In the genomic region with DNA sequence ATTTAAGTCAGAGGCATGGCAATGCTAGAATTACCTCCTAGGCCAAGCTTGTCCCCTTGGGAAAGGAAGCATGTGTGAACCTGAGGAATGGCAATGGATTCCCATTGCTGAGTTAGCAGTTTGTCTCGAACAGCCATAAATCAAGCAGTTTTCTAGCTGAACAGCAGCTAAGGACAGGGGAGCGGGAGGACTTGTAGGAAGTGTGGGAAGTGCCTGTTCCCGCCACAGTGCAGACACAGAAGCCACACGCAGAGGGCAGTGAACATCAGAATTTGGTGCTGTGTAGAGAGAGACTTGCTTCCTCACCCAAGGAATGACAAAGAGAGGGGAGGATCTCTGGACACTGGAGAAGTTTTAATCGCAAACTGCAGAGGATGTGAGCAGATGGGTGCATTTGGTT, we compare ENCODE assay signal across 11 cellular contexts. TPM values are rescaled to one million over a fixed set of nuclear protein-coding genes. Genes with fewer than 3 reads are reported as not detected.
A peak's percentile ranks its signal among the peaks of the same experiment; 100 is the strongest.
DNase-seq lines count a peak whose midpoint lies in the region; ATAC-seq, FAIRE-seq and TF ChIP-seq lines count a peak whose summit lies in the region.
"Had no signal": no experiment of that assay in that cellular context is flagged by ENCODE, and none has a peak within 500 bp of the region (broad histone marks: within the 10 kb centered on the region; RNA-seq: fewer than 3 reads in every experiment).

No MANE protein-coding gene starts in this region.

- no peak overlapping the region for H2AFZ ChIP-seq in IMR-90 (replicated peaks; ENCODE audit: low read length, poor library complexity)
- H2AFZ ChIP-seq in K562 (ENCODE audit: low read depth, low read length) = peak overlapping the region; percentile 11

- H3K27me3 Mint-ChIP-seq in Caco-2 (ENCODE audit: insufficient read depth, unreplicated experiment) = no peaks in the 10 kb centered on the region

- H3K4me3 ChIP-seq in Caco-2 (ENCODE audit: low read depth, low read length) (no peak overlapping the region), IMR-90 (ENCODE audit: insufficient read depth, low read depth, low read length) (no peak overlapping the region), K562 (no peak overlapping the region), uterus (no peak overlapping the region), WERI-Rb-1 (ENCODE audit: low read depth, low read length) (no peak overlapping the region)

- H3K4me1 ChIP-seq in Caco-2 = peaks cover 18% of the 10 kb centered on the region
- peaks cover 19% of the 10 kb centered on the region for H3K4me1 ChIP-seq in IMR-90 (ENCODE audit: control insufficient read depth, insufficient read depth, low read length)
- H3K4me1 ChIP-seq in K562 (replicated peaks in 1 of 2; ENCODE audit: control insufficient read depth in 2 of 2, insufficient read depth in 2 of 2, low read length in 2 of 2) = peaks cover 17 to 30% of the 10 kb centered on the region in 2 experiments
- no peaks in the 10 kb centered on the region for H3K4me1 ChIP-seq in uterus

- CTCF ChIA-PET in Caco-2 (lab: Charles Lee) = no interaction called here
- CTCF ChIA-PET in IMR-90 (lab: Yijun Ruan, JAX) = no interaction called here
- CTCF ChIA-PET in K562 (lab: Yijun Ruan, JAX; ENCODE audit: low intra/inter-chr PET ratio) = no interaction called here

- peaks cover 64% of the 10 kb centered on the region for H3K79me2 ChIP-seq in K562 (ENCODE audit: control insufficient read depth, insufficient read depth, low read length)

- in situ Hi-C loops in IMR-90 (cut with MboI; ENCODE audit: low sequenced_read_pairs) = no loop called here
- in situ Hi-C loops in K562 (cut with MboI) = no loop called here

- H2BK15ac ChIP-seq in IMR-90 (ENCODE audit: low read depth, low read length) = no peak overlapping the region

- peaks cover 26% of the 10 kb centered on the region for H3K4me1 Mint-ChIP-seq in Caco-2 (ENCODE audit: low read depth, unreplicated experiment)

- no peaks in the 10 kb centered on the region for H3K9me3 Mint-ChIP-seq in Caco-2 (ENCODE audit: unreplicated experiment)

- FAIRE-seq in K562 (lab: Jason Lieb, UNC) (no peak), GM12891 (lab: Jason Lieb, UNC) (no peak)

- H2BK120ac ChIP-seq in IMR-90 (ENCODE audit: low read depth, low read length) = no peak overlapping the region

- dilution Hi-C loops in IMR-90 (cut with HindIII; ENCODE audit: low sequenced_read_pairs, unreplicated experiment) = no loop called here

- no peak overlapping the region for H3K18ac ChIP-seq in IMR-90 (ENCODE audit: low read depth, low read length)

- H3K9ac ChIP-seq in IMR-90 (ENCODE audit: low read depth, low read length) = no peak overlapping the region
- H3K9ac ChIP-seq in K562 (ENCODE audit: insufficient read depth in 1 of 2, low read depth in 2 of 2, low read length in 2 of 2) = peak overlapping the region in 1 of 2 experiments; percentile 46; a peak in 1 of 4 replicates

- no peak for DNase-seq in Caco-2
- DNase-seq in IMR-90 = peak; percentile 21
- peak in 1 of 4 experiments; percentile 14 for DNase-seq in K562 (ENCODE audit: extremely low read depth in 1 of 4, low spot score in 3 of 4)
- DNase-seq in medulla oblongata (ENCODE audit: extremely low spot score) = peak; percentile 72
- no peak for DNase-seq in DMS53 (lab: John Stamatoyannopoulos, UW)
- no peak for DNase-seq in GM12891 (ENCODE audit: insufficient read length, low spot score)
- no peak for DNase-seq in uterus
- DNase-seq in WERI-Rb-1 = no peak
- DNase-seq: activated CD8-positive, alpha-beta memory T cell treated with anti-CD3 and anti-CD28 coated beads for 24 hours; central memory CD4-positive, alpha-beta T cell; MM.1S had no signal

- H3K27ac ChIP-seq in IMR-90 (ENCODE audit: insufficient read depth, low read length) (no peak overlapping the region), K562 (ENCODE audit: extremely low read depth, low read depth, low read length) (no peak overlapping the region), uterus (no peak overlapping the region), WERI-Rb-1 (no peak overlapping the region)

- peak overlapping the region; percentile 1; the same call in 1 of the 2 replicates for H3K23ac ChIP-seq in IMR-90 (ENCODE audit: low read depth, low read length)

- no peaks in the 10 kb centered on the region for H3K27me3 ChIP-seq in Caco-2 (replicated peaks; ENCODE audit: control insufficient read depth, insufficient read depth, low read length)
- no peaks in the 10 kb centered on the region for H3K27me3 ChIP-seq in IMR-90 (ENCODE audit: control insufficient read depth, insufficient read depth, low read length)
- H3K27me3 ChIP-seq in K562 (ENCODE audit: control insufficient read depth in 2 of 2, insufficient read depth in 2 of 2, low read length in 2 of 2) = peaks cover 0 to 5% of the 10 kb centered on the region in 2 experiments; a peak in 1 of 5 replicates
- no peaks in the 10 kb centered on the region for H3K27me3 ChIP-seq in uterus
- no peaks in the 10 kb centered on the region for H3K27me3 ChIP-seq in WERI-Rb-1 (ENCODE audit: insufficient read depth, low read depth, severe bottlenecking)

- H3K79me1 ChIP-seq in IMR-90 (ENCODE audit: low read depth in 1 of 2, low read length in 2 of 2) = peaks cover 43 to 71% of the 10 kb centered on the region in 2 experiments

- H4K8ac ChIP-seq in IMR-90 (ENCODE audit: low read depth in 2 of 2, low read length in 2 of 2) = no peak overlapping the region

- ATAC-seq in IMR-90 (ENCODE audit: low read depth) (no peak), K562 (0 out of 3 replicates have a peak, but pooled peaks have one; percentile 3)

- H2AK5ac ChIP-seq in IMR-90 (ENCODE audit: low read depth, low read length) = no peak overlapping the region

- peaks cover 37% of the 10 kb centered on the region for H3K9me1 ChIP-seq in IMR-90 (ENCODE audit: insufficient read depth, low read length)
- no peaks in the 10 kb centered on the region for H3K9me1 ChIP-seq in K562 (ENCODE audit: control insufficient read depth, insufficient read depth, low read length)

- no peak for TF ChIP-seq RAD21 in IMR-90 (IDR thresholded peaks at IDR 0.05; ENCODE audit: low read length)
- TF ChIP-seq RAD21 in K562 (CRISPR knock-in tag; conservative IDR thresholded peaks at IDR 0.05 in 1 of 2, IDR thresholded peaks at IDR 0.05 in 1 of 2) = 0 out of 4 replicates have a peak, but pooled peaks of 1 of the 2 experiments have one; percentile 2

- H3K27ac Mint-ChIP-seq in Caco-2 (ENCODE audit: unreplicated experiment) = peak overlapping the region; percentile 75

- no peak overlapping the region for H2BK20ac ChIP-seq in IMR-90 (ENCODE audit: low read depth, low read length)

- H3K14ac ChIP-seq in IMR-90 (replicated peaks; ENCODE audit: low read depth, low read length) = no peak overlapping the region

- H3K56ac ChIP-seq in IMR-90 (ENCODE audit: extremely low read depth, insufficient read depth, low read length) = no peak overlapping the region

- peaks cover 59% of the 10 kb centered on the region for H3K36me3 Mint-ChIP-seq in Caco-2 (ENCODE audit: insufficient read depth, unreplicated experiment)

- H2AK9ac ChIP-seq in IMR-90 (replicated peaks; ENCODE audit: low read depth, low read length, poor library complexity) = no peak overlapping the region

- no peak overlapping the region for H4K5ac ChIP-seq in IMR-90 (ENCODE audit: low read depth, low read length)

- no peaks in the 10 kb centered on the region for H3K36me3 ChIP-seq in Caco-2 (ENCODE audit: control insufficient read depth, insufficient read depth, low read length)
- H3K36me3 ChIP-seq in IMR-90 (ENCODE audit: control insufficient read depth, insufficient read depth, low read length) = peaks cover 4% of the 10 kb centered on the region; the same call in 1 of the 2 replicates
- H3K36me3 ChIP-seq in K562 (ENCODE audit: control insufficient read depth, insufficient read depth, low read length) = no peaks in the 10 kb centered on the region
- H3K36me3 ChIP-seq in uterus = no peaks in the 10 kb centered on the region
- peaks cover 2% of the 10 kb centered on the region; the same call in 1 of the 2 replicates for H3K36me3 ChIP-seq in WERI-Rb-1

- no peak overlapping the region; the same call in 1 of the 2 replicates for H3K4me2 ChIP-seq in IMR-90 (ENCODE audit: low read depth, low read length)
- peak overlapping the region; percentile 52; the same call in 1 of the 2 replicates for H3K4me2 ChIP-seq in K562 (ENCODE audit: insufficient read depth, low read length)

- TF ChIP-seq CTCF in Caco-2 (IDR thresholded peaks at IDR 0.05; ENCODE audit: insufficient read depth in 1 of 2, low read depth in 1 of 2, low read length in 1 of 2, severe bottlenecking in 1 of 2, unreplicated experiment in 1 of 2) (no peak), IMR-90 (conservative IDR thresholded peaks at IDR 0.05; ENCODE audit: low read depth, low read length) (no peak), K562 (IDR thresholded peaks at IDR 0.05 in 2 of 3, conservative IDR thresholded peaks at IDR 0.05 in 1 of 3; ENCODE audit: insufficient read depth in 2 of 3, low read depth in 1 of 3, low read length in 3 of 3) (peak in 1 of 3 experiments; percentile 26; a peak in 1 of 6 replicates), uterus (IDR thresholded peaks at IDR 0.05) (no peak), WERI-Rb-1 (IDR thresholded peaks at IDR 0.05; ENCODE audit: low read depth, low read length) (no peak)

- H3K9me3 ChIP-seq in Caco-2 (no peaks in the 10 kb centered on the region), IMR-90 (ENCODE audit: control insufficient read depth, insufficient read depth, low read length) (no peaks in the 10 kb centered on the region), K562 (replicated peaks; ENCODE audit: control insufficient read depth, insufficient read depth, low read depth, low read length) (no peaks in the 10 kb centered on the region), uterus (no peaks in the 10 kb centered on the region), WERI-Rb-1 (ENCODE audit: severe bottlenecking) (no peaks in the 10 kb centered on the region)

- H3K4ac ChIP-seq in IMR-90 (ENCODE audit: low read depth, low read length) = no peak overlapping the region

- H2BK5ac ChIP-seq in IMR-90 (ENCODE audit: low read depth, low read length, poor library complexity, severe bottlenecking) = no peak overlapping the region

- TF ChIP-seq EP300 in K562 (IDR thresholded peaks at IDR 0.05; ENCODE audit: low read length) = no peak

- WGBS in IMR-90 (ENCODE audit: extremely low coverage in 2 of 2, insufficient read length in 1 of 2), 2 experiments = 52% methylated on average over 2 of the region's 5 CpGs; no CpG with 5 or more reads in 1 of the 2 experiments
- 14% methylated on average over 5 of the region's 5 CpGs for WGBS in K562 (ENCODE audit: insufficient coverage, low coverage, missing lambda C conversion rate)

- BruUV-seq in Caco-2 (replicated peaks; lab: Mats Ljungman, UMichigan) = no TSS peak
- BruUV-seq in IMR-90 (replicated peaks; lab: Mats Ljungman, UMichigan) = no TSS peak
- no TSS peak for BruUV-seq in K562 (replicated peaks; lab: Mats Ljungman, UMichigan)

- H3K4me3 Mint-ChIP-seq in Caco-2 (ENCODE audit: unreplicated experiment) = peak overlapping the region; percentile 51

- POLR2A ChIA-PET in Caco-2 (lab: Charles Lee) (no interaction called here), IMR-90 (lab: Charles Lee; ENCODE audit: unreplicated experiment) (no interaction called here), K562 (lab: Yijun Ruan, JAX) (interaction anchor here (0.8 to 1.4 kb wide), 5 partner anchors 9 to 152 kb away, joined by 3 to 4 read pairs (median 3); no protein-coding TSS in a partner anchor)

- H4K20me1 ChIP-seq in IMR-90 (ENCODE audit: insufficient read depth, low read length) = peaks cover 63% of the 10 kb centered on the region
- peaks cover 39% of the 10 kb centered on the region for H4K20me1 ChIP-seq in K562 (replicated peaks; ENCODE audit: control insufficient read depth, insufficient read depth, low read length)

- intact Hi-C loops in Caco-2 (cut with micrococcal nuclease; ENCODE audit: unreplicated experiment) = no loop called here
- intact Hi-C loops in IMR-90 (cut with micrococcal nuclease) = no loop called here
- intact Hi-C loops in K562 (cut with micrococcal nuclease) = no loop called here
- intact Hi-C loops in uterus (cut with DNase I; ENCODE audit: low total_unique reads) = no loop called here

- H4K91ac ChIP-seq in IMR-90 (ENCODE audit: insufficient read depth, low read depth, low read length) = no peak overlapping the region

- no peak for TF ChIP-seq POLR2A in IMR-90 (IDR thresholded peaks at IDR 0.05; ENCODE audit: low read depth, low read length)
- TF ChIP-seq POLR2A in K562 (conservative IDR thresholded peaks at IDR 0.05) = no peak
- no peak for TF ChIP-seq POLR2A in GM12891 (IDR thresholded peaks at IDR 0.05; ENCODE audit: low read depth, low read length)
- TF ChIP-seq POLR2A in uterus (IDR thresholded peaks at IDR 0.05) = no peak

RNA-seq across cellular contexts. Expression of gene PHGDH, which starts 3.8 kb away (rescaled TPM):
- 383 and 410 TPM in 2 replicates for total RNA-seq in Caco-2 (2022)
- total RNA-seq in IMR-90 (2012; rRNA removed) = 162 and 331 TPM in 2 replicates
- polyA plus RNA-seq in IMR-90 (2012; rRNA removed) = 69.1 and 87.9 TPM in 2 replicates
- polyA plus RNA-seq in IMR-90 (2012; cell fraction: cytosol; rRNA removed) = 73.9 and 110 TPM in 2 replicates
- polyA plus RNA-seq in IMR-90 (2012; cell fraction: nucleus; rRNA removed; ENCODE audit: low replicate concordance) = 85.5 and 118 TPM in 2 replicates
- 36.0 and 39.7 TPM in 2 replicates for total RNA-seq in K562 (2011; cell fraction: chromatin; rRNA removed; ENCODE audit: low replicate concordance)
- total RNA-seq in K562 (2011; cell fraction: nucleolus; rRNA removed) = 29.1 and 29.2 TPM in 2 replicates
- 31.7 TPM in 2 replicates for total RNA-seq in K562 (2011; cell fraction: nucleoplasm; rRNA removed)
- 59.3 and 65.5 TPM in 2 replicates for total RNA-seq in K562 (2014; rRNA removed)
- total RNA-seq in K562 (2014; rRNA removed; fragmentation: Illumina TruSeq; extraction: Trizol) = 36.2 and 36.8 TPM in 2 replicates
- total RNA-seq in K562 (2015; rRNA removed; fragmentation: Illumina TruSeq; extraction: Trizol) = 12.1 and 12.9 TPM in 2 replicates
- total RNA-seq in K562 (2021) = 61.6 and 78.8 TPM in 2 replicates
- polyA plus RNA-seq in K562 (2011; rRNA removed) = 6.7 and 25.1 TPM in 2 replicates
- polyA plus RNA-seq in K562 (2011; cell fraction: cytosol; rRNA removed) = 7.6 and 14.9 TPM in 2 replicates
- polyA plus RNA-seq in K562 (2011; cell fraction: nucleus; rRNA removed) = 12.3 and 25.6 TPM in 2 replicates
- 40.8 and 809 TPM in 2 replicates for polyA plus RNA-seq in K562 (2012)
- polyA plus RNA-seq in K562 (2014; fragmentation: Illumina TruSeq; extraction: Trizol) = 57.9 and 63.6 TPM in 2 replicates
- polyA plus RNA-seq in K562 (2014; fragmentation: Nextera tagmentation; extraction: Ambion mirVana) = 10 to 100 TPM in 1 of 2 experiments, 1 to 10 TPM in 1; 8.6 to 14.7 TPM
- polyA plus RNA-seq in K562 (2014; rRNA removed) = 71.5 and 84.2 TPM in 2 replicates
- polyA minus RNA-seq in K562 (2011; rRNA and poly(A)+ RNA removed) = 11.2 and 33.6 TPM in 2 replicates
- 5.7 and 28.2 TPM in 2 replicates for polyA minus RNA-seq in K562 (2011; cell fraction: cytosol; rRNA and poly(A)+ RNA removed)
- 7.8 and 23.7 TPM in 2 replicates for polyA minus RNA-seq in K562 (2011; cell fraction: nucleus; rRNA and poly(A)+ RNA removed)
- polyA plus RNA-seq in GM12891 (2012; ENCODE audit: low read depth, missing spikeins) = 10.6 TPM
- total RNA-seq in uterus = 100 to 1,000 TPM in 1 of 4 donors, 10 to 100 TPM in 2, 1 to 10 TPM in 1; 6.4 to 120 (median 34.6) TPM

RNA-seq across cellular contexts. Expression of gene HMGCS2, which starts 53.2 kb away (rescaled TPM):
- total RNA-seq in Caco-2 (2022) (10.2 and 15.2 TPM in 2 replicates), IMR-90 (2012; rRNA removed) (not detected in 2 replicates), K562 (2014; rRNA removed) (not detected in 2 replicates), K562 (2014; rRNA removed; fragmentation: Illumina TruSeq; extraction: Trizol) (not detected in 2 replicates), K562 (2015; rRNA removed; fragmentation: Illumina TruSeq; extraction: Trizol) (not detected in 2 replicates), K562 (2021) (0.13 and 0.18 TPM in 2 replicates), uterus (under 1 TPM in 1 of 4 donors, not detected in 3; 0.29 TPM)
- polyA plus RNA-seq in IMR-90 (2012; rRNA removed) (not detected in 2 replicates), K562 (2011; rRNA removed) (not detected in 2 replicates), K562 (2014; fragmentation: Illumina TruSeq; extraction: Trizol) (not detected in 2 replicates), K562 (2014; fragmentation: Nextera tagmentation; extraction: Ambion mirVana) (not detected), K562 (2014; rRNA removed) (not detected in 2 replicates)
- polyA plus RNA-seq in IMR-90 (2012; cell fraction: cytosol; rRNA removed) = not detected in 2 replicates
- not detected in 2 replicates for polyA plus RNA-seq in IMR-90 (2012; cell fraction: nucleus; rRNA removed; ENCODE audit: low replicate concordance)
- not detected in 2 replicates for total RNA-seq in K562 (2011; cell fraction: chromatin; rRNA removed; ENCODE audit: low replicate concordance)
- not detected in 2 replicates for total RNA-seq in K562 (2011; cell fraction: nucleolus; rRNA removed)
- total RNA-seq in K562 (2011; cell fraction: nucleoplasm; rRNA removed) = not detected in 2 replicates
- not detected in 2 replicates for polyA plus RNA-seq in K562 (2011; cell fraction: cytosol; rRNA removed)
- polyA plus RNA-seq in K562 (2011; cell fraction: nucleus; rRNA removed) = not detected in 2 replicates
- polyA plus RNA-seq in K562 (2012) = not detected in 2 replicates
- not detected in 2 replicates for polyA minus RNA-seq in K562 (2011; rRNA and poly(A)+ RNA removed)
- polyA minus RNA-seq in K562 (2011; cell fraction: cytosol; rRNA and poly(A)+ RNA removed) = not detected in 2 replicates
- not detected in 2 replicates for polyA minus RNA-seq in K562 (2011; cell fraction: nucleus; rRNA and poly(A)+ RNA removed)
- polyA plus RNA-seq in GM12891 (2012; ENCODE audit: low read depth, missing spikeins) = not detected

Comparison
In these comparisons a context has a peak if more than half of its experiments do, and no peak if none do; other contexts are left out.
1. DNase-seq: peak in IMR-90 (single experiment) and medulla oblongata (single experiment); none in Caco-2 (0 of 2), DMS53 (single experiment), GM12891 (single experiment), uterus (0 of 2) and WERI-Rb-1 (single experiment).